10 cellular contexts compared by ENCODE assay signal in genomic region chr11:44067266-44067665, GRCh38. TPM values are rescaled to one million over a fixed set of nuclear protein-coding genes. Genes with fewer than 3 reads are reported as not detected.
DNase-seq lines count a peak whose midpoint lies in the region; ATAC-seq, FAIRE-seq and TF ChIP-seq lines count a peak whose summit lies in the region.
"Had no signal": no experiment of that assay in that cellular context is flagged by ENCODE, and none has a peak within 500 bp of the region (broad histone marks: within the 10 kb centered on the region; RNA-seq: fewer than 3 reads in every experiment).

No MANE protein-coding gene starts in this region.

- CTCF ChIA-PET in HepG2 (lab: Yijun Ruan, JAX; ENCODE audit: low intra/inter-chr PET ratio, low total read pairs) = no interaction called here

- H3K27ac ChIP-seq in right lobe of liver = no peak overlapping the region
- H3K27ac ChIP-seq in HepG2 (ENCODE audit: extremely low read length, insufficient read depth, low read length) = no peak overlapping the region
- H3K27ac ChIP-seq in lower lobe of right lung = no peak overlapping the region

- H3K9ac ChIP-seq in HepG2 (ENCODE audit: insufficient read depth, low read depth, low read length) = no peak overlapping the region

- H3K79me2 ChIP-seq in HepG2 (ENCODE audit: insufficient read depth, low read length) = no peaks in the 10 kb centered on the region

- H4K20me1 ChIP-seq in HepG2 (ENCODE audit: insufficient read depth, low read length) = no peaks in the 10 kb centered on the region

- H3K4me3 ChIP-seq in right lobe of liver (peak overlapping the region in 2 of 3 donors; percentile 76 to 80), HepG2 (replicated peaks in 1 of 3; ENCODE audit: insufficient read depth in 1 of 3, low read depth in 2 of 3, low read length in 3 of 3) (no peak overlapping the region), lower lobe of right lung (peak overlapping the region; percentile 74)

- peak overlapping the region; percentile 86 for H3K4me3 Mint-ChIP-seq in activated T-helper 17 cell treated with anti-CD3 and anti-CD28 coated beads, Interleukin-2, amount 50 U/mL, for 72 hours

- no peak for TF ChIP-seq RAD21 in HepG2 (CRISPR knock-in tag; IDR thresholded peaks at IDR 0.05)

- intact Hi-C loops in right lobe of liver (cut with DNase I) = no loop called here
- intact Hi-C loops in HepG2 (cut with micrococcal nuclease; ENCODE audit: unreplicated experiment) = no loop called here
- intact Hi-C loops in lower lobe of right lung (cut with DNase I) = no loop called here

- ATAC-seq in right lobe of liver (no peak), HepG2 (no peak), lower lobe of right lung (no peak), HG03097 (IDR thresholded peaks at IDR 0.05; ENCODE audit: low FRiP score, unreplicated experiment) (no peak)
- ATAC-seq in activated T-helper 17 cell treated with anti-CD3 and anti-CD28 coated beads, Interleukin-2, amount 50 U/mL, for 72 hours (replicated peaks) = no peak

- H3K4me2 ChIP-seq in HepG2 (ENCODE audit: low read depth, low read length) = no peak overlapping the region

- in situ Hi-C loops in HepG2 (cut with HindIII; ENCODE audit: extremely low pct_ligation_motif_present, low pct_unique_long_range_greater_than_20kb) = no loop called here

- H3K9me3 Mint-ChIP-seq in activated T-helper 17 cell treated with anti-CD3 and anti-CD28 coated beads, Interleukin-2, amount 50 U/mL, for 72 hours = no peaks in the 10 kb centered on the region

- no TSS peak for BruUV-seq in HepG2 (replicated peaks; lab: Mats Ljungman, UMichigan)

- no peak for FAIRE-seq in HepG2 (lab: Jason Lieb, UNC)

- no peak for TF ChIP-seq EP300 in HepG2 (IDR thresholded peaks at IDR 0.05; ENCODE audit: low read depth in 2 of 2, low read length in 2 of 2)
- no peak for TF ChIP-seq EP300 in HepG2 (CRISPR knock-in tag; IDR thresholded peaks at IDR 0.05; ENCODE audit: borderline replicate concordance)

- H3K36me3 ChIP-seq in right lobe of liver = no peaks in the 10 kb centered on the region
- H3K36me3 ChIP-seq in HepG2 (replicated peaks in 1 of 2; ENCODE audit: control insufficient read depth in 1 of 2, insufficient read depth in 2 of 2, low read length in 2 of 2) = no peaks in the 10 kb centered on the region
- peaks cover 8% of the 10 kb centered on the region for H3K36me3 ChIP-seq in lower lobe of right lung

- TF ChIP-seq CTCF in right lobe of liver (IDR thresholded peaks at IDR 0.05) (no peak), HepG2 (CRISPR knock-in tag; IDR thresholded peaks at IDR 0.05) (no peak), lower lobe of right lung (IDR thresholded peaks at IDR 0.05) (no peak)

- DNase-seq in right lobe of liver (no peak), HepG2 (ENCODE audit: low spot score) (no peak), lower lobe of right lung (no peak), anterior cingulate cortex (lab: John Stamatoyannopoulos, UW) (no peak), superior temporal gyrus (ENCODE audit: extremely low spot score) (no peak)
- no peak for DNase-seq in stimulated activated CD4-positive, alpha-beta T cell treated with anti-CD3 and anti-CD28 coated beads, Interleukin-12 subunit alpha, Interleukin-12 subunit beta, amount 100 ng/mL, for 4 hours
- DNase-seq: NCI-H526 treated with DMSO at 0.1 percent for 48 hours had no signal

- H3K27ac Mint-ChIP-seq in activated T-helper 17 cell treated with anti-CD3 and anti-CD28 coated beads, Interleukin-2, amount 50 U/mL, for 72 hours = peak overlapping the region; percentile 92

- WGBS in right lobe of liver (ENCODE audit: insufficient coverage, low coverage, low lambda C conversion rate, missing lambda C conversion rate) = 73% methylated on average over 4 of the region's 5 CpGs
- 52% methylated on average over 5 of the region's 5 CpGs for WGBS in HepG2 (ENCODE audit: low lambda C conversion rate)

- H3K9me3 ChIP-seq in right lobe of liver = no peaks in the 10 kb centered on the region
- H3K9me3 ChIP-seq in HepG2 (ENCODE audit: low read length) = no peaks in the 10 kb centered on the region
- H3K9me3 ChIP-seq in lower lobe of right lung = no peaks in the 10 kb centered on the region

- H3K36me3 Mint-ChIP-seq in activated T-helper 17 cell treated with anti-CD3 and anti-CD28 coated beads, Interleukin-2, amount 50 U/mL, for 72 hours (ENCODE audit: low read depth) = no peaks in the 10 kb centered on the region

- TF ChIP-seq POLR2A in right lobe of liver (IDR thresholded peaks at IDR 0.05) (no peak), HepG2 (IDR thresholded peaks at IDR 0.05; ENCODE audit: insufficient read depth in 1 of 2, low read depth in 2 of 2, low read length in 2 of 2) (no peak)

- H3K4me1 ChIP-seq in right lobe of liver (peaks cover 0 to 3% (median 0%) of the 10 kb centered on the region in 4 donors), HepG2 (ENCODE audit: insufficient read depth, low read length) (0 out of 2 replicates have a peak, but pooled peaks cover 13% of the 10 kb centered on the region), lower lobe of right lung (peaks cover 14% of the 10 kb centered on the region)

- POLR2A ChIA-PET in HepG2 (lab: Yijun Ruan, JAX) = no interaction called here

- no peaks in the 10 kb centered on the region for H3K4me1 Mint-ChIP-seq in activated T-helper 17 cell treated with anti-CD3 and anti-CD28 coated beads, Interleukin-2, amount 50 U/mL, for 72 hours

- no peak overlapping the region for H2AFZ ChIP-seq in HepG2 (ENCODE audit: low read length)

- H3K27me3 ChIP-seq in right lobe of liver = no peaks in the 10 kb centered on the region
- H3K27me3 ChIP-seq in HepG2 (ENCODE audit: control insufficient read depth in 1 of 2, insufficient read depth in 2 of 2, low read length in 2 of 2) = peaks cover 0 to 8% of the 10 kb centered on the region in 2 experiments; a peak in 2 of 5 replicates
- no peaks in the 10 kb centered on the region for H3K27me3 ChIP-seq in lower lobe of right lung (ENCODE audit: low read depth)

- no peaks in the 10 kb centered on the region for H3K27me3 Mint-ChIP-seq in activated T-helper 17 cell treated with anti-CD3 and anti-CD28 coated beads, Interleukin-2, amount 50 U/mL, for 72 hours

RNA-seq across cellular contexts. Expression of gene ACCS, which starts 1.2 kb away (rescaled TPM):
- 10 to 100 TPM in 4 of 6 experiments, 1 to 10 TPM in 2; 7.3 to 32.2 (median 15.4) TPM for total RNA-seq in right lobe of liver
- 0.29 and 0.55 TPM in 2 replicates for total RNA-seq in HepG2 (2016; rRNA removed; fragmentation: Illumina TruSeq; extraction: Trizol)
- 0.10 TPM in 1 of 2 replicates, not detected in the other for total RNA-seq in HepG2 (2016; cell fraction: cytosol; rRNA removed; fragmentation: Illumina TruSeq; extraction: Trizol; ENCODE audit: low read depth)
- total RNA-seq in HepG2 (2016; cell fraction: insoluble cytoplasmic fraction; rRNA removed; fragmentation: Illumina TruSeq; extraction: Trizol) = 0.67 TPM in 1 of 2 replicates, not detected in the other
- not detected in 2 replicates for total RNA-seq in HepG2 (2016; cell fraction: membrane; rRNA removed; fragmentation: Illumina TruSeq; extraction: Trizol)
- total RNA-seq in HepG2 (2016; cell fraction: nucleus; rRNA removed; fragmentation: Illumina TruSeq; extraction: Trizol) = 0.81 and 1.4 TPM in 2 replicates
- polyA plus RNA-seq in HepG2 (2011; rRNA removed) = 0.39 and 0.59 TPM in 2 replicates
- polyA plus RNA-seq in HepG2 (2011; cell fraction: cytosol; rRNA removed) = 0.03 and 0.08 TPM in 2 replicates
- 3.1 and 3.4 TPM in 2 replicates for polyA plus RNA-seq in HepG2 (2011; cell fraction: nucleus; rRNA removed)
- 0.24 and 0.48 TPM in 2 replicates for polyA plus RNA-seq in HepG2 (2012)
- polyA plus RNA-seq in HepG2 (2016; cell fraction: cytosol; fragmentation: Illumina TruSeq; extraction: Trizol; ENCODE audit: low read depth) = not detected in 2 replicates
- polyA plus RNA-seq in HepG2 (2016; cell fraction: insoluble cytoplasmic fraction; fragmentation: Illumina TruSeq; extraction: Trizol; ENCODE audit: low read depth) = not detected in 2 replicates
- not detected in 2 replicates for polyA plus RNA-seq in HepG2 (2016; cell fraction: membrane; fragmentation: Illumina TruSeq; extraction: Trizol; ENCODE audit: low read depth)
- 1.4 and 2.4 TPM in 2 replicates for polyA plus RNA-seq in HepG2 (2016; cell fraction: nucleus; fragmentation: Illumina TruSeq; extraction: Trizol; ENCODE audit: insufficient read depth, low read depth)
- polyA minus RNA-seq in HepG2 (2011; rRNA and poly(A)+ RNA removed; ENCODE audit: low replicate concordance) = 0.10 and 7.7 TPM in 2 replicates
- not detected in 2 replicates for polyA minus RNA-seq in HepG2 (2011; cell fraction: cytosol; rRNA and poly(A)+ RNA removed)
- polyA minus RNA-seq in HepG2 (2011; cell fraction: nucleus; rRNA and poly(A)+ RNA removed) = 0.90 and 1.7 TPM in 2 replicates
- 1 to 10 TPM; 5.7 to 7.3 TPM for total RNA-seq in activated T-helper 17 cell treated with anti-CD3 and anti-CD28 coated beads, Interleukin-2, amount 50 U/mL, for 72 hours
- total RNA-seq in lower lobe of right lung = 31.4 TPM

RNA-seq across cellular contexts. Expression of gene ACCSL, which starts 19.5 kb away (rescaled TPM):
- total RNA-seq in right lobe of liver (not detected), HepG2 (2016; rRNA removed; fragmentation: Illumina TruSeq; extraction: Trizol) (not detected in 2 replicates), lower lobe of right lung (not detected)
- not detected in 2 replicates for total RNA-seq in HepG2 (2016; cell fraction: cytosol; rRNA removed; fragmentation: Illumina TruSeq; extraction: Trizol; ENCODE audit: low read depth)
- not detected in 2 replicates for total RNA-seq in HepG2 (2016; cell fraction: insoluble cytoplasmic fraction; rRNA removed; fragmentation: Illumina TruSeq; extraction: Trizol)
- total RNA-seq in HepG2 (2016; cell fraction: membrane; rRNA removed; fragmentation: Illumina TruSeq; extraction: Trizol) = not detected in 2 replicates
- total RNA-seq in HepG2 (2016; cell fraction: nucleus; rRNA removed; fragmentation: Illumina TruSeq; extraction: Trizol) = not detected in 2 replicates
- polyA plus RNA-seq in HepG2 (2011; rRNA removed) = not detected in 2 replicates
- polyA plus RNA-seq in HepG2 (2011; cell fraction: cytosol; rRNA removed) = not detected in 2 replicates
- not detected in 2 replicates for polyA plus RNA-seq in HepG2 (2011; cell fraction: nucleus; rRNA removed)
- polyA plus RNA-seq in HepG2 (2012) = not detected in 2 replicates
- polyA plus RNA-seq in HepG2 (2016; cell fraction: cytosol; fragmentation: Illumina TruSeq; extraction: Trizol; ENCODE audit: low read depth) = not detected in 2 replicates
- polyA plus RNA-seq in HepG2 (2016; cell fraction: insoluble cytoplasmic fraction; fragmentation: Illumina TruSeq; extraction: Trizol; ENCODE audit: low read depth) = not detected in 2 replicates
- not detected in 2 replicates for polyA plus RNA-seq in HepG2 (2016; cell fraction: membrane; fragmentation: Illumina TruSeq; extraction: Trizol; ENCODE audit: low read depth)
- not detected in 2 replicates for polyA plus RNA-seq in HepG2 (2016; cell fraction: nucleus; fragmentation: Illumina TruSeq; extraction: Trizol; ENCODE audit: insufficient read depth, low read depth)
- polyA minus RNA-seq in HepG2 (2011; rRNA and poly(A)+ RNA removed; ENCODE audit: low replicate concordance) = not detected in 2 replicates
- polyA minus RNA-seq in HepG2 (2011; cell fraction: cytosol; rRNA and poly(A)+ RNA removed) = not detected in 2 replicates
- polyA minus RNA-seq in HepG2 (2011; cell fraction: nucleus; rRNA and poly(A)+ RNA removed) = not detected in 2 replicates
- total RNA-seq in activated T-helper 17 cell treated with anti-CD3 and anti-CD28 coated beads, Interleukin-2, amount 50 U/mL, for 72 hours = not detected
- total RNA-seq: posterior vena cava had no signal

RNA-seq across cellular contexts. Expression of gene EXT2, which starts 28.2 kb away (rescaled TPM):
- total RNA-seq in right lobe of liver (10 to 100 TPM; 21.9 to 31.3 (median 26.9) TPM), HepG2 (2016; rRNA removed; fragmentation: Illumina TruSeq; extraction: Trizol) (32.7 and 68.7 TPM in 2 replicates), lower lobe of right lung (53.7 TPM)
- 8.6 and 10.8 TPM in 2 replicates for total RNA-seq in HepG2 (2016; cell fraction: cytosol; rRNA removed; fragmentation: Illumina TruSeq; extraction: Trizol; ENCODE audit: low read depth)
- total RNA-seq in HepG2 (2016; cell fraction: insoluble cytoplasmic fraction; rRNA removed; fragmentation: Illumina TruSeq; extraction: Trizol) = 30.5 and 64.4 TPM in 2 replicates
- total RNA-seq in HepG2 (2016; cell fraction: membrane; rRNA removed; fragmentation: Illumina TruSeq; extraction: Trizol) = 16.9 and 17.7 TPM in 2 replicates
- 60.9 and 75.9 TPM in 2 replicates for total RNA-seq in HepG2 (2016; cell fraction: nucleus; rRNA removed; fragmentation: Illumina TruSeq; extraction: Trizol)
- 55.0 and 61.5 TPM in 2 replicates for polyA plus RNA-seq in HepG2 (2011; rRNA removed)
- polyA plus RNA-seq in HepG2 (2011; cell fraction: cytosol; rRNA removed) = 53.3 and 56.3 TPM in 2 replicates
- 20.6 and 24.5 TPM in 2 replicates for polyA plus RNA-seq in HepG2 (2011; cell fraction: nucleus; rRNA removed)
- polyA plus RNA-seq in HepG2 (2012) = 37.3 and 38.6 TPM in 2 replicates
- polyA plus RNA-seq in HepG2 (2016; cell fraction: cytosol; fragmentation: Illumina TruSeq; extraction: Trizol; ENCODE audit: low read depth) = 3.9 and 4.0 TPM in 2 replicates
- 24.3 and 25.4 TPM in 2 replicates for polyA plus RNA-seq in HepG2 (2016; cell fraction: insoluble cytoplasmic fraction; fragmentation: Illumina TruSeq; extraction: Trizol; ENCODE audit: low read depth)
- 8.2 and 8.3 TPM in 2 replicates for polyA plus RNA-seq in HepG2 (2016; cell fraction: membrane; fragmentation: Illumina TruSeq; extraction: Trizol; ENCODE audit: low read depth)
- polyA plus RNA-seq in HepG2 (2016; cell fraction: nucleus; fragmentation: Illumina TruSeq; extraction: Trizol; ENCODE audit: insufficient read depth, low read depth) = 51.5 and 55.1 TPM in 2 replicates
- 78.0 and 127 TPM in 2 replicates for polyA minus RNA-seq in HepG2 (2011; rRNA and poly(A)+ RNA removed; ENCODE audit: low replicate concordance)
- 45.5 and 50.2 TPM in 2 replicates for polyA minus RNA-seq in HepG2 (2011; cell fraction: cytosol; rRNA and poly(A)+ RNA removed)
- polyA minus RNA-seq in HepG2 (2011; cell fraction: nucleus; rRNA and poly(A)+ RNA removed) = 51.2 and 60.8 TPM in 2 replicates
- total RNA-seq in activated T-helper 17 cell treated with anti-CD3 and anti-CD28 coated beads, Interleukin-2, amount 50 U/mL, for 72 hours = 10 to 100 TPM; 16.9 to 28.9 TPM

Comparison
In these comparisons a context has a peak if more than half of its experiments do, and no peak if none do; other contexts are left out.
1. H3K4me3 ChIP-seq: peak in right lobe of liver (2 of 3) and lower lobe of right lung (single experiment); none in HepG2 (0 of 3).